Comparison of ENCODE assay signal across 8 cellular contexts in genomic region chr13:77779461-77780272, GRCh38.
DNase-seq lines count a peak whose midpoint lies in the region; ATAC-seq, FAIRE-seq and TF ChIP-seq lines count a peak whose summit lies in the region.

No MANE protein-coding gene starts in this region.

- no peaks in the 10 kb centered on the region; the same call in 1 of the 2 replicates for H3K4me1 ChIP-seq in BE2C
- no peaks in the 10 kb centered on the region for H3K4me1 ChIP-seq in effector memory CD4-positive, alpha-beta T cell (ENCODE audit: control insufficient read depth, insufficient read depth, low read length, poor library complexity, severe bottlenecking)

- FAIRE-seq in GM12892 (lab: Jason Lieb, UNC), result peak; percentile 21

- ATAC-seq in HG02678 (IDR thresholded peaks at IDR 0.05; ENCODE audit: unreplicated experiment), result peak; percentile 74

- no peak for TF ChIP-seq POLR2A in GM12892 (IDR thresholded peaks at IDR 0.05; ENCODE audit: low read depth, low read length)

- TF ChIP-seq CTCF in BE2C (IDR thresholded peaks at IDR 0.05; ENCODE audit: low read depth, low read length), result peak; percentile 64
- TF ChIP-seq CTCF in endothelial cell (IDR thresholded peaks at IDR 0.05; ENCODE audit: unreplicated experiment), result peak; percentile 84

- no peaks in the 10 kb centered on the region for H3K36me3 Mint-ChIP-seq in endothelial cell (ENCODE audit: low read depth, unreplicated experiment)

- H3K9me3 Mint-ChIP-seq in endothelial cell (ENCODE audit: unreplicated experiment), result no peaks in the 10 kb centered on the region

- H3K9ac ChIP-seq in SK-N-MC (ENCODE audit: insufficient read length), result no peak overlapping the region

- peak overlapping the region; percentile 20 for H3K27ac Mint-ChIP-seq in endothelial cell (ENCODE audit: unreplicated experiment)

- H3K4me3 Mint-ChIP-seq in endothelial cell (ENCODE audit: unreplicated experiment), result no peak overlapping the region

- H3K27ac ChIP-seq in SK-N-MC, result no peak overlapping the region
- H3K27ac ChIP-seq in effector memory CD4-positive, alpha-beta T cell (ENCODE audit: insufficient read depth, low read length, poor library complexity, severe bottlenecking), result no peak overlapping the region

- no peaks in the 10 kb centered on the region for H3K27me3 ChIP-seq in BE2C
- no peaks in the 10 kb centered on the region for H3K27me3 ChIP-seq in effector memory CD4-positive, alpha-beta T cell (replicated peaks; ENCODE audit: control insufficient read depth, insufficient read depth, low read length, poor library complexity, severe bottlenecking)

- H3K36me3 ChIP-seq in BE2C (no peaks in the 10 kb centered on the region), SK-N-MC (ENCODE audit: insufficient read depth, low read length) (no peaks in the 10 kb centered on the region)
- no peaks in the 10 kb centered on the region for H3K36me3 ChIP-seq in effector memory CD4-positive, alpha-beta T cell (ENCODE audit: control insufficient read depth, insufficient read depth, low read length)

- H3K27me3 Mint-ChIP-seq in endothelial cell (ENCODE audit: unreplicated experiment), result peaks cover 6% of the 10 kb centered on the region

- H3K4me3 ChIP-seq in BE2C (ENCODE audit: low read depth, low read length) (no peak overlapping the region), SK-N-MC (no peak overlapping the region)
- H3K4me3 ChIP-seq in effector memory CD4-positive, alpha-beta T cell (ENCODE audit: insufficient read depth, low read depth, low read length, poor library complexity, severe bottlenecking), result no peak overlapping the region

- peaks cover 7% of the 10 kb centered on the region for H3K4me1 Mint-ChIP-seq in endothelial cell (ENCODE audit: unreplicated experiment)

- peak; percentile 24 for DNase-seq in BE2C
- no peak for DNase-seq in GM12892 (ENCODE audit: insufficient read length)
- DNase-seq in NAMALWA (ENCODE audit: low spot score), result peak; percentile 79
- DNase-seq in SK-N-MC (ENCODE audit: low read depth, low spot score), result peak; percentile 75
- DNase-seq in endothelial cell (ENCODE audit: low spot score), result peak; percentile 31
- DNase-seq in middle frontal gyrus (ENCODE audit: extremely low spot score, low spot score), result peak; percentile 43
- DNase-seq in effector memory CD4-positive, alpha-beta T cell, result no peak

- H3K9me3 ChIP-seq in BE2C (no peaks in the 10 kb centered on the region), SK-N-MC (ENCODE audit: low read depth, low read length) (no peaks in the 10 kb centered on the region)
- H3K9me3 ChIP-seq in effector memory CD4-positive, alpha-beta T cell (ENCODE audit: control insufficient read depth, low read length), result no peaks in the 10 kb centered on the region

Comparison
In these comparisons a context has a peak if more than half of its experiments do, and no peak if none do; other contexts are left out.
1. DNase-seq: peak in BE2C (single experiment), NAMALWA (single experiment), SK-N-MC (single experiment), endothelial cell (single experiment) and middle frontal gyrus (single experiment); none in GM12892 (single experiment) and effector memory CD4-positive, alpha-beta T cell (0 of 3).